Comparison of ENCODE assay signal across 8 cellular contexts in the genomic region with DNA sequence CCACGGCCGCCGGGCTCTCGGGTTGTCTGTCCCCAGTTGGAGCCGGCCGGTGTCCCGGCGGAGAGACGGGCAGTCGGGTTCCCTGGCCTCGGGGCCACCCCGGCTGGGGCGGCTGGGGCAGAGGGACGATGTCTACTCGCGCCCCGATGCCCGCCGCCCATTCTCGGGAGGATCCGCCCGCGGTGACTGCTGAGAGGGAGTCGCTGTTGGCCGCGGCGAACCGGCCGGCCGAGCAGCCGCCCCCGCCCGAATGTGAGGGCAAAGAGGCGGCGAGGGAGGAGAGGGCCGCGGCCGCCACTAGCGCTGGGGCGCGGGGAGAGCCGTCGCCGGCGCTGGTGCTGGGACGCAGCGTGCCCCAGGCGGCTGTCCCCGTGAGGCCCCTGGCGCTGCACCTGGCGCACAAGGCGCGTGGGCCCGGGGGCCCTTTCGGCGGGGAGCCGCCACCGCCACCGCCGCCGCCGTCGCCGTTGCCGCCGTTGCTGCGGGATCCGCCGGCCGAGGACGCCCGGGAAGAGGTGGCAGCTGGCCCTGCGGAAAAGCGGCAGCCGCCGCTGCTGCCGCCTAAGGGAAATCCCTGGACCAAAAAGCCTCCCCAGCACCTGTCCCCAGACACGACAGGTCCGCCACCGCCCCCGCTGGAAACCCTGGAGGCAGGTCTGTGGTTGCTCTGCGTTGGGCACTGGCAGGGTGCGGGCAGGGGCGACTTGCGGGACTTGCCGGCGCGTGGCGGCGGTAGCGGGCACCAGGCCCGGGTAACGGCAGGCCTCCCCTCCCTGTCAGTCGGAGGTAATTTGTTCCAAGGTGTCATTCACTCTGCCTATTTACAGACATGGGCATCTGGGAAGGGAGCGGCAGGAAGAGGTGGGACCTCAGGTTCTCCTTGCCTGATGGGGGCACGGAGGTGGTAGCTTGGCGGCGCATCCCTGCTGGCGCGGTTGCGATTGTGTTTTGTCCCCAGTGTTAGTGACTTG. TPM values are rescaled to one million over a fixed set of nuclear protein-coding genes. Genes with fewer than 3 reads are reported as not detected.
A peak's percentile ranks its signal among the peaks of the same experiment; 100 is the strongest.
DNase-seq lines count a peak whose midpoint lies in the region; ATAC-seq and TF ChIP-seq lines count a peak whose summit lies in the region.

No MANE protein-coding gene starts in this region.

- POLR2A ChIA-PET in CD8-positive, alpha-beta T cell (lab: Charles Lee): interaction anchor here (0.7 to 2.4 kb wide), 10 partner anchors 13 to 750 kb away, joined by 3 to 46 read pairs (median 4); a partner anchor contains a TSS

- peak overlapping the region; percentile 84 for H3K4me3 Mint-ChIP-seq in CD8-positive, alpha-beta T cell

- peaks cover 12% of the 10 kb centered on the region for H3K4me1 Mint-ChIP-seq in CD8-positive, alpha-beta T cell (ENCODE audit: low read depth)

- H3K27ac Mint-ChIP-seq in CD8-positive, alpha-beta T cell: peak overlapping the region; percentile 85

- CTCF ChIA-PET in CD8-positive, alpha-beta T cell (lab: Charles Lee): interaction anchor here (2.5 kb wide), 1 partner anchor 97 kb away, joined by 11 read pairs; a partner anchor contains a TSS

- peak; percentile 26 for ATAC-seq in CD8-positive, alpha-beta T cell
- ATAC-seq in GM19452 (IDR thresholded peaks at IDR 0.05; ENCODE audit: unreplicated experiment) (peak; percentile 43), HG03521 (IDR thresholded peaks at IDR 0.05; ENCODE audit: unreplicated experiment) (peak; percentile 38)

- no peaks in the 10 kb centered on the region for H3K36me3 Mint-ChIP-seq in CD8-positive, alpha-beta T cell

- TF ChIP-seq CTCF in CD8-positive, alpha-beta T cell (IDR thresholded peaks at IDR 0.05): no peak

- peak; percentile 16 to 67 (median 51) for DNase-seq in CD8-positive, alpha-beta T cell
- DNase-seq in NOMO-1 (lab: John Stamatoyannopoulos, UW; ENCODE audit: unreplicated experiment in 2 of 2): peak; percentile 37 to 54
- peak; percentile 50 for DNase-seq in activated T-cell treated with anti-CD3 and anti-CD28 coated beads for 48 hours (ENCODE audit: low read depth)
- peak; percentile 74 to 84 for DNase-seq in erythroblast (lab: John Stamatoyannopoulos, UW)
- DNase-seq in stimulated activated CD8-positive, alpha-beta memory T cell treated with anti-CD3 and anti-CD28 coated beads, Interleukin-4, amount 100 ng/mL, for 4 hours (ENCODE audit: low read depth in 2 of 2, low spot score in 1 of 2): peak; percentile 36 to 39

- H3K9ac ChIP-seq in mucosa of stomach (ENCODE audit: low read length): peak overlapping the region; percentile 81

- H3K27me3 Mint-ChIP-seq in CD8-positive, alpha-beta T cell (ENCODE audit: low read depth): no peaks in the 10 kb centered on the region

- no peaks in the 10 kb centered on the region for H3K9me3 Mint-ChIP-seq in CD8-positive, alpha-beta T cell

- H3K36me3 ChIP-seq in CD8-positive, alpha-beta T cell (ENCODE audit: insufficient read depth, low read length): no peaks in the 10 kb centered on the region
- no peaks in the 10 kb centered on the region for H3K36me3 ChIP-seq in mucosa of stomach (ENCODE audit: control insufficient read depth, insufficient read depth, low read length)

- peak overlapping the region; percentile 86 for H3K27ac ChIP-seq in CD8-positive, alpha-beta T cell (ENCODE audit: low read depth, low read length)

- H3K9me3 ChIP-seq in CD8-positive, alpha-beta T cell (ENCODE audit: low read length): no peaks in the 10 kb centered on the region
- H3K9me3 ChIP-seq in mucosa of stomach (ENCODE audit: control insufficient read depth, low read length): no peaks in the 10 kb centered on the region

- H3K27me3 ChIP-seq in CD8-positive, alpha-beta T cell (ENCODE audit: insufficient read depth, low read length): no peaks in the 10 kb centered on the region
- H3K27me3 ChIP-seq in mucosa of stomach (ENCODE audit: control insufficient read depth, insufficient read depth, low read length): no peaks in the 10 kb centered on the region

- peak; percentile 19 for TF ChIP-seq POLR2A in erythroblast (IDR thresholded peaks at IDR 0.05; ENCODE audit: low read length)

- H3K4me3 ChIP-seq in CD8-positive, alpha-beta T cell (ENCODE audit: low read depth, low read length): peak overlapping the region; percentile 73
- H3K4me3 ChIP-seq in mucosa of stomach (ENCODE audit: low read length): peak overlapping the region; percentile 48

- H3K4me1 ChIP-seq in CD8-positive, alpha-beta T cell (ENCODE audit: insufficient read depth, low read length): peaks cover 5% of the 10 kb centered on the region
- H3K4me1 ChIP-seq in mucosa of stomach (ENCODE audit: control insufficient read depth, insufficient read depth, low read length): no peaks in the 10 kb centered on the region

- intact Hi-C loops in CD8-positive, alpha-beta T cell (cut with DNase I, micrococcal nuclease): loop anchor here (1.0 to 5.0 kb wide), 8 partner anchors 95 to 1035 kb away; a partner anchor contains a TSS

RNA-seq across cellular contexts. Expression of a gene that starts 0.7 kb away (rescaled TPM):
- 10 to 100 TPM in 1 of 2 experiments, 1 to 10 TPM in 1; 10.0 to 10.1 TPM for total RNA-seq in CD8-positive, alpha-beta T cell

Comparison
In these comparisons a context has a peak if more than half of its experiments do, and no peak if none do; other contexts are left out.
1. Peak in every context shown above with its lines: DNase-seq, ATAC-seq, H3K4me3 ChIP-seq and H3K27ac ChIP-seq.